In genomic region chr2:132473174-132473883, GRCh38 we compare ENCODE assay signal across 23 cellular contexts.
"Had no signal": no experiment of that assay in that cellular context is flagged by ENCODE, and none has a peak within 500 bp of the region (broad histone marks: within the 10 kb centered on the region; RNA-seq: fewer than 3 reads in every experiment).

No MANE protein-coding gene starts in this region.

- ATAC-seq: esophagus mucosa; gastrocnemius medialis; left lobe of liver; mucosa of descending colon; natural killer cell treated with Interleukin-12 subunit alpha and Interleukin-12 subunit beta and Interleukin-15 and Interleukin-18, amount 100 ng/mL, for 72 hours; psoas muscle; right cardiac atrium; stimulated activated memory B cell treated with anti-CD40 and anti-IgM and Interleukin-4, amounts not matched to agents 10 μg/mL and 1 μg/mL and 100 μg/mL, for 72 hours had no signal

- DNase-seq: colonic mucosa; effector CD8-positive, alpha-beta T cell; endodermal cell; foreskin fibroblast; gastrocnemius medialis; head of caudate nucleus; kidney; mesenchymal stem cell; mucosa of descending colon; naive B cell; occipital lobe; ovary; posterior cingulate gyrus; psoas muscle; right cardiac atrium; sigmoid colon; spleen; stimulated activated CD4-positive, alpha-beta T cell treated with anti-CD3 and anti-CD28 coated beads, Interleukin-4, amount 100 ng/mL, for 4 hours; upper lobe of left lung had no signal
